Comparison of ENCODE assay signal across 10 cellular contexts in the genomic region with DNA sequence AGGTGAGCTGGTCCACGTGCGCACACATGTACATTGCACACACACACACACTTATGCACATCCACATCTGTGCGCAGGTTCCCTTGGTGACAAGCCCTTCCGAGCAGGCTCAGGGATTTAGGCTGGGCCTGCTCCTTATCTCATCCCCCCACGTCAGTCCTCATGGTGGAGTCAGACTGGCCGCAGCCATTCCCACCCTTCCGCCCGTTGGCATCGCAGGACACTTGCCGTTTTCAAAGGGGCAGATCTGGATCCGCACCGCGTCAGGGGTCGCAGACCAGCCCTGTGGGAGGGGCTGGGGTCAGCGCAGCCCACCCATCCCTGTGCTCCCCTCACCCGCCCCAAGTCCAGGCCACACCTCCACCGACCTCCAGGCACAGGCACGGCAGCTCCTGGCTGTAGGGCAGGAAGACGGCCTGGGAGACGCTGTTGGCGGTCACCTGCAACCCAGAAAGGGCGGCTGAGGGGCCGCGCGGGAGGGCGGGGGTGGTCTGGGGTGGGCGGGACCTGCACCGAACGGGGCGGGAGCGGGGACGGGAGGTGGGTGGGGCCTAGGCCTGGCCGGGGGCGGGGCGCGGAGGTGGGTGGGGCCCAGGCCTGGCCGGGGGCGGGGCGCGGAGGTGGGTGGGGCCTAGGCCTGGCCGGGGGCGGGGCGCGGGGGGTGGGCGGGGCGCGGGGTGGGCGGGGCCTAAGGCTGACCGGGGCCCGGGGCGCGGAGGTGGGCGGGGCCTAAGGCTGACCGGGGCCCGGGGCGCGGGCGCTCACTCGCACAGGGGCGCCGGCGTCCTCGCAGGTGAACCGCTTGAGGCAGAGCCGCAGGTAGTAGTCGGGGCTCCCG. TPM values are rescaled to one million over a fixed set of nuclear protein-coding genes. Genes with fewer than 3 reads are reported as not detected.
DNase-seq lines count a peak whose midpoint lies in the region; ATAC-seq and TF ChIP-seq lines count a peak whose summit lies in the region.
"Had no signal": no experiment of that assay in that cellular context is flagged by ENCODE, and none has a peak within 500 bp of the region (broad histone marks: within the 10 kb centered on the region; RNA-seq: fewer than 3 reads in every experiment).

No MANE protein-coding gene starts in this region.

- TF ChIP-seq POLR2A in sigmoid colon (IDR thresholded peaks at IDR 0.05), result no peak

- no peaks in the 10 kb centered on the region for H3K79me1 ChIP-seq in trophoblast cell (ENCODE audit: low read length)

- no peaks in the 10 kb centered on the region for H3K9me3 Mint-ChIP-seq in activated CD4-positive, alpha-beta memory T cell treated with anti-CD3 and anti-CD28 coated beads, Interleukin-2, amount 10 ng/mL, durations not matched to agents 7 days and 5 days

- no peak for ATAC-seq in GM21447 (IDR thresholded peaks at IDR 0.05; ENCODE audit: unreplicated experiment)

- H3K14ac ChIP-seq in trophoblast cell (ENCODE audit: low read length), result no peak overlapping the region

- in situ Hi-C loops in GM13976 (cut with MboI; ENCODE audit: low sequenced_read_pairs, unreplicated experiment), result no loop called here

- H3K9ac ChIP-seq in trophoblast cell (ENCODE audit: low read length), result no peak overlapping the region

- H3K27me3 Mint-ChIP-seq in activated CD4-positive, alpha-beta memory T cell treated with anti-CD3 and anti-CD28 coated beads, Interleukin-2, amount 10 ng/mL, durations not matched to agents 7 days and 5 days, result no peaks in the 10 kb centered on the region

- no peak overlapping the region for H3K4me3 Mint-ChIP-seq in activated CD4-positive, alpha-beta memory T cell treated with anti-CD3 and anti-CD28 coated beads, Interleukin-2, amount 10 ng/mL, durations not matched to agents 7 days and 5 days

- no peak overlapping the region for H4K8ac ChIP-seq in trophoblast cell (ENCODE audit: low read depth, low read length)

- no peak overlapping the region for H2BK5ac ChIP-seq in trophoblast cell (ENCODE audit: low read depth, low read length, poor library complexity)

- H3K9me3 ChIP-seq in trophoblast cell (ENCODE audit: insufficient read depth, low read depth, low read length) (peaks cover 16% of the 10 kb centered on the region), sigmoid colon (no peaks in the 10 kb centered on the region)

- DNase-seq in GM13976 (ENCODE audit: low spot score) (peak; percentile 72), cardiac septum (ENCODE audit: low spot score) (peak; percentile 76), trophoblast cell (no peak), NCI-H1694 (lab: John Stamatoyannopoulos, UW) (no peak), sigmoid colon (no peak)
- peak; percentile 16 for DNase-seq in activated CD4-positive, alpha-beta memory T cell treated with anti-CD3 and anti-CD28 coated beads, Interleukin-2, amount 10 ng/mL, durations not matched to agents 7 days and 5 days
- no peak for DNase-seq in NK-92 treated with Interleukin-12 subunit alpha and Interleukin-12 subunit beta, amount 100 ng/mL, for 24 hours (lab: John Stamatoyannopoulos, UW)
- DNase-seq: brain microvascular endothelial cell had no signal

- no peak overlapping the region for H3K27ac Mint-ChIP-seq in activated CD4-positive, alpha-beta memory T cell treated with anti-CD3 and anti-CD28 coated beads, Interleukin-2, amount 10 ng/mL, durations not matched to agents 7 days and 5 days

- WGBS in trophoblast cell (ENCODE audit: extremely low coverage, insufficient coverage, insufficient read length), result no CpG with 5 or more reads among the region's 67 CpGs
- WGBS in sigmoid colon, 2 donors, result 15 to 19% methylated on average over 63 to 67 of the region's 67 CpGs

- H4K12ac ChIP-seq in trophoblast cell (ENCODE audit: low read depth, low read length), result no peak overlapping the region

- H2AFZ ChIP-seq in trophoblast cell (ENCODE audit: insufficient read depth, low read length, poor library complexity), result no peak overlapping the region

- no peaks in the 10 kb centered on the region for H3K79me2 ChIP-seq in trophoblast cell (ENCODE audit: control insufficient read depth, insufficient read depth, low read length, poor library complexity)

- H2AK5ac ChIP-seq in trophoblast cell (ENCODE audit: low read length), result no peak overlapping the region

- no peak overlapping the region for H2BK120ac ChIP-seq in trophoblast cell (ENCODE audit: insufficient read depth, low read length, poor library complexity)

- POLR2A ChIA-PET in activated CD4-positive, alpha-beta memory T cell treated with anti-CD3 and anti-CD28 coated beads, Interleukin-2, amount 10 ng/mL, durations not matched to agents 7 days and 5 days (lab: Charles Lee), result no interaction called here

- peaks cover 5% of the 10 kb centered on the region for H3K27me3 ChIP-seq in trophoblast cell (ENCODE audit: insufficient read depth, low read length)
- H3K27me3 ChIP-seq in sigmoid colon, result peaks cover 8 to 35% (median 26%) of the 10 kb centered on the region in 3 donors

- intact Hi-C loops in cardiac septum (cut with DNase I), result no loop called here
- intact Hi-C loops in sigmoid colon (cut with DNase I), result no loop called here

- H3K4me1 Mint-ChIP-seq in activated CD4-positive, alpha-beta memory T cell treated with anti-CD3 and anti-CD28 coated beads, Interleukin-2, amount 10 ng/mL, durations not matched to agents 7 days and 5 days, result peaks cover 11% of the 10 kb centered on the region

- no peak for TF ChIP-seq EP300 in sigmoid colon (IDR thresholded peaks at IDR 0.05)

- H4K91ac ChIP-seq in trophoblast cell (ENCODE audit: low read depth, low read length), result no peak overlapping the region

- no peak overlapping the region for H3K4ac ChIP-seq in trophoblast cell (ENCODE audit: low read depth, low read length)

- no peak overlapping the region for H3K18ac ChIP-seq in trophoblast cell (ENCODE audit: low read length)

- no peaks in the 10 kb centered on the region for H3K36me3 Mint-ChIP-seq in activated CD4-positive, alpha-beta memory T cell treated with anti-CD3 and anti-CD28 coated beads, Interleukin-2, amount 10 ng/mL, durations not matched to agents 7 days and 5 days (ENCODE audit: low read depth)

- H3K4me1 ChIP-seq in trophoblast cell (ENCODE audit: control insufficient read depth in 1 of 2, insufficient read depth in 2 of 2, low read length in 2 of 2) (peaks cover 0 to 3% of the 10 kb centered on the region in 2 experiments), sigmoid colon (peaks cover 0 to 7% (median 3%) of the 10 kb centered on the region in 4 donors)

- H3K4me2 ChIP-seq in trophoblast cell (ENCODE audit: low read length), result peak overlapping the region; percentile 10

- CTCF ChIA-PET in activated CD4-positive, alpha-beta memory T cell treated with anti-CD3 and anti-CD28 coated beads, Interleukin-2, amount 10 ng/mL, durations not matched to agents 7 days and 5 days (lab: Charles Lee), result no interaction called here

- TF ChIP-seq CTCF in GM13976 (IDR thresholded peaks at IDR 0.05; ENCODE audit: borderline replicate concordance, control extremely low read depth, extremely low read depth, insufficient read depth, missing control alignments) (no peak), sigmoid colon (IDR thresholded peaks at IDR 0.05) (no peak)

- no peak overlapping the region for H2BK12ac ChIP-seq in trophoblast cell (ENCODE audit: low read length)

- H3K4me3 ChIP-seq in trophoblast cell (ENCODE audit: low read depth, low read length) (no peak overlapping the region), sigmoid colon (peak overlapping the region in 1 of 4 donors; percentile 22)
- H3K4me3 ChIP-seq: lung had no signal

- no peak overlapping the region for H3K23ac ChIP-seq in trophoblast cell (ENCODE audit: low read length)

- no peaks in the 10 kb centered on the region for H3K36me3 ChIP-seq in trophoblast cell (ENCODE audit: control insufficient read depth in 1 of 2, insufficient read depth in 2 of 2, low read length in 2 of 2)
- no peaks in the 10 kb centered on the region for H3K36me3 ChIP-seq in sigmoid colon
- H3K36me3 ChIP-seq: brain microvascular endothelial cell had no signal

- H3K27ac ChIP-seq in trophoblast cell (ENCODE audit: low read depth, low read length) (no peak overlapping the region), sigmoid colon (no peak overlapping the region)
- H3K27ac ChIP-seq: brain microvascular endothelial cell had no signal

RNA-seq across cellular contexts. Expression of gene IL17REL, which starts 13.3 kb away (rescaled TPM):
- not detected for total RNA-seq in activated CD4-positive, alpha-beta memory T cell treated with anti-CD3 and anti-CD28 coated beads, Interleukin-2, amount 10 ng/mL, durations not matched to agents 7 days and 5 days
- total RNA-seq in cardiac septum (not detected), sigmoid colon (not detected)
- 0.01 TPM in 1 of 2 replicates, not detected in the other for polyA plus RNA-seq in trophoblast cell (2013)
- polyA plus RNA-seq in sigmoid colon, result 1 to 10 TPM in 1 of 3 donors, not detected in 2; 1.6 TPM

RNA-seq across cellular contexts. Expression of gene PIM3, which starts 38.7 kb away (rescaled TPM):
- total RNA-seq in activated CD4-positive, alpha-beta memory T cell treated with anti-CD3 and anti-CD28 coated beads, Interleukin-2, amount 10 ng/mL, durations not matched to agents 7 days and 5 days, result 10 to 100 TPM; 60.1 to 62.3 TPM
- total RNA-seq in cardiac septum (31.3 TPM), sigmoid colon (10 to 100 TPM; 26.3 to 50.0 (median 41.8) TPM)
- polyA plus RNA-seq in trophoblast cell (2013), result 66.6 and 72.8 TPM in 2 replicates
- polyA plus RNA-seq in sigmoid colon, result 100 to 1,000 TPM in 1 of 3 donors, 10 to 100 TPM in 2; 34.8 to 126 (median 60.1) TPM

RNA-seq across cellular contexts. Expression of gene TTLL8, which starts 58.8 kb away (rescaled TPM):
- not detected for total RNA-seq in activated CD4-positive, alpha-beta memory T cell treated with anti-CD3 and anti-CD28 coated beads, Interleukin-2, amount 10 ng/mL, durations not matched to agents 7 days and 5 days
- total RNA-seq in cardiac septum (not detected), sigmoid colon (not detected)
- not detected in 2 replicates for polyA plus RNA-seq in trophoblast cell (2013)
- polyA plus RNA-seq in sigmoid colon, result not detected
- total RNA-seq: lung had no signal
- polyA plus RNA-seq: lung had no signal

Comparison
In these comparisons a context has a peak if more than half of its experiments do, and no peak if none do; other contexts are left out.
1. DNase-seq: peak in GM13976 (single experiment), activated CD4-positive, alpha-beta memory T cell treated with anti-CD3 and anti-CD28 coated beads, Interleukin-2, amount 10 ng/mL, durations not matched to agents 7 days and 5 days (single experiment) and cardiac septum (single experiment); none in trophoblast cell (0 of 2), NCI-H1694 (single experiment), sigmoid colon (single experiment) and NK-92 treated with Interleukin-12 subunit alpha and Interleukin-12 subunit beta, amount 100 ng/mL, for 24 hours (single experiment).